ENCODE assay signal across 8 cellular contexts in the genomic region with DNA sequence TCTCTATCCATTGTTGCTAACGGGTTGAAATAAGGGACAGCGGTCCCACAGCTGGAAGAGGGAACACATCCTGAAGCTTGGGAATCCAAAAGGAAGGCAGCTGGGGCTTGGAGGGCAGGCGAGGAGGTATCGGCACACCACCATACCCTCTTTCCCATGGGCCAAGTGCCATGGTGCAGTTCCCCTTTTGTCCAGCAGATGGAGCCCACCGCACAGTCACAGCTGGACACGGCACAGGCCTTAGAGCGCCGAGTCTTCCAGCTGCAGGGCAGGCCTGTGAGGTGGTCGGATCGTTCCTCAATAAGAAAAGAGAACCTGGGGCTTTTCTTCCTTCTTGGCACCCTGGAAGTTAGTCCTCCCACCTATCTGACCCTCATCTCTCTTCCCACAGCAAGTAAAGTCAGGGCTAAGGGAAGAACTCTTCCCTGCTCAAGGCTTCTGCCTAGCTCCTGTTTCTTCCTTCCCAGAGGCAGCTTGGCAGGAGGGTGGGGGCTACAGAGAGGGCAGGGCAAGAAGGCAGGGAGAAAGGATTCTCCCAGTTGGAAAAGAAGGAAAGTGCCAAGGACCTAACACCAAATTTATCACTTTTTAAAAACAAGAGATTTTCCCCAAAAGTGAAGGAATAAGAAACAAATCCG. TPM values are rescaled to one million over a fixed set of nuclear protein-coding genes. Genes with fewer than 3 reads are reported as not detected.
DNase-seq lines count a peak whose midpoint lies in the region; ATAC-seq, FAIRE-seq and TF ChIP-seq lines count a peak whose summit lies in the region.

No MANE protein-coding gene starts in this region.

- POLR2A ChIA-PET in PC-9 (lab: Charles Lee; ENCODE audit: unreplicated experiment) = no interaction called here

- H3K9me3 Mint-ChIP-seq in activated T-cell treated with anti-CD3 and anti-CD28 coated beads, Interleukin-2, amount 50 U/mL, for 72 hours = no peaks in the 10 kb centered on the region

- intact Hi-C loops in PC-9 (cut with micrococcal nuclease; ENCODE audit: unreplicated experiment) = loop anchor here (1.0 to 5.0 kb wide), 2 partner anchors 377 to 493 kb away; no protein-coding TSS in a partner anchor

- H3K36me3 ChIP-seq in PC-9 (ENCODE audit: low read depth) = no peaks in the 10 kb centered on the region

- no peak overlapping the region for H3K27ac Mint-ChIP-seq in activated T-cell treated with anti-CD3 and anti-CD28 coated beads, Interleukin-2, amount 50 U/mL, for 72 hours

- no peak for FAIRE-seq in D721Med (lab: Jason Lieb, UNC)

- TF ChIP-seq CTCF in D721Med (IDR thresholded peaks at IDR 0.05; ENCODE audit: insufficient read depth, missing control alignments) (peak; percentile 80), PC-9 (conservative IDR thresholded peaks at IDR 0.05) (peak; percentile 98), fibroblast of villous mesenchyme (IDR thresholded peaks at IDR 0.05; ENCODE audit: insufficient read depth, low read depth, low read length) (peak; percentile 99)

- no peaks in the 10 kb centered on the region for H4K20me1 ChIP-seq in PC-9 (ENCODE audit: insufficient read depth)

- H3F3A ChIP-seq in PC-9 (ENCODE audit: insufficient read depth, low read depth) = no peaks in the 10 kb centered on the region

- H3K4me3 ChIP-seq in PC-9 (no peak overlapping the region), fibroblast of villous mesenchyme (ENCODE audit: low read depth, low read length) (no peak overlapping the region)

- CTCF ChIA-PET in PC-9 (lab: Charles Lee) = interaction anchor here (0.5 to 0.6 kb wide), 2 partner anchors 379 to 1019 kb away, joined by 3 to 5 read pairs; no protein-coding TSS in a partner anchor

- ATAC-seq in GM19452 (IDR thresholded peaks at IDR 0.05; ENCODE audit: unreplicated experiment) (peak; percentile 91), HG03460 (IDR thresholded peaks at IDR 0.05; ENCODE audit: unreplicated experiment) (peak; percentile 93)
- peak; percentile 92 to 94 for ATAC-seq in activated T-cell treated with anti-CD3 and anti-CD28 coated beads, Interleukin-2, amount 50 U/mL, for 72 hours (replicated peaks in 1 of 2)

- H2AFZ ChIP-seq in PC-9 = no peak overlapping the region

- H3K4me3 Mint-ChIP-seq in activated T-cell treated with anti-CD3 and anti-CD28 coated beads, Interleukin-2, amount 50 U/mL, for 72 hours = no peak overlapping the region

- H3K4me1 ChIP-seq in PC-9 (replicated peaks; ENCODE audit: insufficient read depth) = no peaks in the 10 kb centered on the region

- H3K79me2 ChIP-seq in PC-9 (ENCODE audit: low read depth) = no peaks in the 10 kb centered on the region

- peaks cover 8% of the 10 kb centered on the region for H3K4me1 Mint-ChIP-seq in activated T-cell treated with anti-CD3 and anti-CD28 coated beads, Interleukin-2, amount 50 U/mL, for 72 hours (ENCODE audit: low read depth)

- no TSS peak for BruUV-seq in PC-9 (replicated peaks; lab: Mats Ljungman, UMichigan)

- no peak overlapping the region for H3K4me2 ChIP-seq in PC-9

- peaks cover 94% of the 10 kb centered on the region for H3K27me3 ChIP-seq in PC-9 (ENCODE audit: insufficient read depth, low read depth)

- H3K27ac ChIP-seq in PC-9 = no peak overlapping the region

- H3K9me3 ChIP-seq in PC-9 (ENCODE audit: insufficient read depth, low read depth) = no peaks in the 10 kb centered on the region

- peak; percentile 50 for DNase-seq in D721Med (ENCODE audit: insufficient read length, low spot score)
- DNase-seq in PC-9 = peak in 1 of 2 experiments; percentile 75
- DNase-seq in activated T-cell treated with anti-CD3 and anti-CD28 coated beads, Interleukin-2, amount 50 U/mL, for 72 hours = peak; percentile 80 to 86
- peak; percentile 66 for DNase-seq in fibroblast of villous mesenchyme (ENCODE audit: low read depth)
- DNase-seq in nucleus accumbens (lab: John Stamatoyannopoulos, UW) = peak in 51 of 56 donors; percentile 21 to 89 (median 71)
- peak; percentile 90 for DNase-seq in superior temporal gyrus (ENCODE audit: extremely low spot score)

- peaks cover 19% of the 10 kb centered on the region for H3K27me3 Mint-ChIP-seq in activated T-cell treated with anti-CD3 and anti-CD28 coated beads, Interleukin-2, amount 50 U/mL, for 72 hours (ENCODE audit: low read depth)

- no peaks in the 10 kb centered on the region for H3K9me2 ChIP-seq in PC-9 (ENCODE audit: insufficient read depth)

- peaks cover 0 to 1% of the 10 kb centered on the region in 2 donors for H3K36me3 Mint-ChIP-seq in activated T-cell treated with anti-CD3 and anti-CD28 coated beads, Interleukin-2, amount 50 U/mL, for 72 hours (ENCODE audit: insufficient read depth in 2 of 2)

RNA-seq across cellular contexts. Expression of gene PPP1R1A, which starts 8.6 kb away (rescaled TPM):
- total RNA-seq in PC-9 (2021) (not detected in 2 replicates), fibroblast of villous mesenchyme (not detected in 2 replicates)
- not detected for total RNA-seq in activated T-cell treated with anti-CD3 and anti-CD28 coated beads, Interleukin-2, amount 50 U/mL, for 72 hours

RNA-seq across cellular contexts. Expression of gene PDE1B, which starts 30.4 kb away (rescaled TPM):
- not detected in 2 replicates for total RNA-seq in PC-9 (2021)
- total RNA-seq in activated T-cell treated with anti-CD3 and anti-CD28 coated beads, Interleukin-2, amount 50 U/mL, for 72 hours = 10 to 100 TPM; 10.9 to 15.3 TPM
- not detected in 2 replicates for total RNA-seq in fibroblast of villous mesenchyme

RNA-seq across cellular contexts. Expression of gene LACRT, which starts 54.9 kb away (rescaled TPM):
- total RNA-seq in PC-9 (2021) = not detected in 2 replicates
- total RNA-seq in activated T-cell treated with anti-CD3 and anti-CD28 coated beads, Interleukin-2, amount 50 U/mL, for 72 hours = not detected
- not detected in 2 replicates for total RNA-seq in fibroblast of villous mesenchyme

Comparison
In these comparisons a context has a peak if more than half of its experiments do, and no peak if none do; other contexts are left out.
1. RNA of gene PDE1B, which starts 30.4 kb away (total RNA-seq): 10.9 to 15.3 TPM in activated T-cell treated with anti-CD3 and anti-CD28 coated beads, Interleukin-2, amount 50 U/mL, for 72 hours; not detected in PC-9 and not detected in fibroblast of villous mesenchyme; every median in the first group is over 10 times any median in the second.
2. Peak in every context shown above with its lines, with median percentiles within 50 percentile points of each other: CTCF ChIP-seq and ATAC-seq.